Comparison of ENCODE assay signal across 1 cellular context in genomic region chr12:26318661-26319068, GRCh38.
TF ChIP-seq lines count a peak whose summit lies in the region.

No MANE protein-coding gene starts in this region.

TF ChIP-seq in HepG2, 621 proteins besides CTCF, POLR2A, EP300 and RAD21 (continued from another document and continues in another):
- TF ChIP-seq, protein P1, sequence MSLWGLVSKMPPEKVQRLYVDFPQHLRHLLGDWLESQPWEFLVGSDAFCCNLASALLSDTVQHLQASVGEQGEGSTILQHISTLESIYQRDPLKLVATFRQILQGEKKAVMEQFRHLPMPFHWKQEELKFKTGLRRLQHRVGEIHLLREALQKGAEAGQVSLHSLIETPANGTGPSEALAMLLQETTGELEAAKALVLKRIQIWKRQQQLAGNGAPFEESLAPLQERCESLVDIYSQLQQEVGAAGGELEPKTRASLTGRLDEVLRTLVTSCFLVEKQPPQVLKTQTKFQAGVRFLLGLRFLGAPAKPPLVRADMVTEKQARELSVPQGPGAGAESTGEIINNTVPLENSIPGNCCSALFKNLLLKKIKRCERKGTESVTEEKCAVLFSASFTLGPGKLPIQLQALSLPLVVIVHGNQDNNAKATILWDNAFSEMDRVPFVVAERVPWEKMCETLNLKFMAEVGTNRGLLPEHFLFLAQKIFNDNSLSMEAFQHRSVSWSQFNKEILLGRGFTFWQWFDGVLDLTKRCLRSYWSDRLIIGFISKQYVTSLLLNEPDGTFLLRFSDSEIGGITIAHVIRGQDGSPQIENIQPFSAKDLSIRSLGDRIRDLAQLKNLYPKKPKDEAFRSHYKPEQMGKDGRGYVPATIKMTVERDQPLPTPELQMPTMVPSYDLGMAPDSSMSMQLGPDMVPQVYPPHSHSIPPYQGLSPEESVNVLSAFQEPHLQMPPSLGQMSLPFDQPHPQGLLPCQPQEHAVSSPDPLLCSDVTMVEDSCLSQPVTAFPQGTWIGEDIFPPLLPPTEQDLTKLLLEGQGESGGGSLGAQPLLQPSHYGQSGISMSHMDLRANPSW (CRISPR knock-in tag; IDR thresholded peaks at IDR 0.05; ENCODE audit: borderline replicate concordance) = no peak
- TF ChIP-seq, protein P2, sequence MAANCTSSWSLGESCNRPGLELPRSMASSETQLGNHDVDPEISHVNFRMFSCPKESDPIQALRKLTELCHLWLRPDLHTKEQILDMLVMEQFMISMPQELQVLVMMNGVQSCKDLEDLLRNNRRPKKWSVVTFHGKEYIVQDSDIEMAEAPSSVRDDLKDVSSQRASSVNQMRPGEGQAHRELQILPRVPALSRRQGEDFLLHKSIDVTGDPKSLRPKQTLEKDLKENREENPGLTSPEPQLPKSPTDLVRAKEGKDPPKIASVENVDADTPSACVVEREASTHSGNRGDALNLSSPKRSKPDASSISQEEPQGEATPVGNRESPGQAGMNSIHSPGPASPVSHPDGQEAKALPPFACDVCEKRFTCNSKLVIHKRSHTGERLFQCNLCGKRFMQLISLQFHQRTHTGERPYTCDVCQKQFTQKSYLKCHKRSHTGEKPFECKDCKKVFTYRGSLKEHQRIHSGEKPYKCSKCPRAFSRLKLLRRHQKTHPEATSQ (CRISPR knock-in tag; IDR thresholded peaks at IDR 0.05; ENCODE audit: borderline replicate concordance) = no peak
- TF ChIP-seq JUN (CRISPR knock-in tag; IDR thresholded peaks at IDR 0.05) (no peak), ZNF275 (CRISPR knock-in tag; IDR thresholded peaks at IDR 0.05; ENCODE audit: borderline replicate concordance) (no peak), ESRRA (CRISPR knock-in tag; IDR thresholded peaks at IDR 0.05; ENCODE audit: low read depth) (no peak), FLYWCH1 (CRISPR knock-in tag; IDR thresholded peaks at IDR 0.05) (no peak), ZNF644 (CRISPR knock-in tag; IDR thresholded peaks at IDR 0.05; ENCODE audit: low read depth) (peak; percentile 69), ETV5 (CRISPR knock-in tag; IDR thresholded peaks at IDR 0.05; ENCODE audit: borderline replicate concordance) (peak; percentile 76; the same call in 1 of the 2 replicates), ZBTB43 (CRISPR knock-in tag; conservative IDR thresholded peaks at IDR 0.05) (no peak), TCF12 (IDR thresholded peaks at IDR 0.05) (no peak), TCF12 (CRISPR knock-in tag; IDR thresholded peaks at IDR 0.05) (no peak), PHF5A (CRISPR knock-in tag; IDR thresholded peaks at IDR 0.05; ENCODE audit: low read depth, unreplicated experiment) (no peak), ARNTL (CRISPR knock-in tag; IDR thresholded peaks at IDR 0.05) (peak; percentile 71), SRSF9 (IDR thresholded peaks at IDR 0.05; ENCODE audit: borderline replicate concordance, insufficient read depth, low read depth, low read length, poor library complexity, severe bottlenecking) (no peak), ATF2 (CRISPR knock-in tag; IDR thresholded peaks at IDR 0.05) (no peak), CEBPZ (IDR thresholded peaks at IDR 0.05; ENCODE audit: low read length) (no peak), GABPB1 (CRISPR knock-in tag; IDR thresholded peaks at IDR 0.05) (peak; percentile 51), SNAPC4 (CRISPR knock-in tag; IDR thresholded peaks at IDR 0.05) (no peak), ZNF614 (CRISPR knock-in tag; IDR thresholded peaks at IDR 0.05; ENCODE audit: borderline replicate concordance) (0 out of 2 replicates have a peak, but pooled peaks have one; percentile 38), POGZ (CRISPR knock-in tag; IDR thresholded peaks at IDR 0.05) (peak; percentile 64), SALL1 (CRISPR knock-in tag; IDR thresholded peaks at IDR 0.05) (peak; percentile 83), SMARCE1 (IDR thresholded peaks at IDR 0.05; ENCODE audit: borderline replicate concordance) (no peak), ZXDC (CRISPR knock-in tag; IDR thresholded peaks at IDR 0.05) (no peak), NONO (IDR thresholded peaks at IDR 0.05) (no peak), NONO (CRISPR knock-in tag; conservative IDR thresholded peaks at IDR 0.05) (no peak), ZNF530 (CRISPR knock-in tag; IDR thresholded peaks at IDR 0.05; ENCODE audit: low read depth) (no peak), ZNF720 (CRISPR knock-in tag; IDR thresholded peaks at IDR 0.05) (no peak)
- TF ChIP-seq, protein P3, sequence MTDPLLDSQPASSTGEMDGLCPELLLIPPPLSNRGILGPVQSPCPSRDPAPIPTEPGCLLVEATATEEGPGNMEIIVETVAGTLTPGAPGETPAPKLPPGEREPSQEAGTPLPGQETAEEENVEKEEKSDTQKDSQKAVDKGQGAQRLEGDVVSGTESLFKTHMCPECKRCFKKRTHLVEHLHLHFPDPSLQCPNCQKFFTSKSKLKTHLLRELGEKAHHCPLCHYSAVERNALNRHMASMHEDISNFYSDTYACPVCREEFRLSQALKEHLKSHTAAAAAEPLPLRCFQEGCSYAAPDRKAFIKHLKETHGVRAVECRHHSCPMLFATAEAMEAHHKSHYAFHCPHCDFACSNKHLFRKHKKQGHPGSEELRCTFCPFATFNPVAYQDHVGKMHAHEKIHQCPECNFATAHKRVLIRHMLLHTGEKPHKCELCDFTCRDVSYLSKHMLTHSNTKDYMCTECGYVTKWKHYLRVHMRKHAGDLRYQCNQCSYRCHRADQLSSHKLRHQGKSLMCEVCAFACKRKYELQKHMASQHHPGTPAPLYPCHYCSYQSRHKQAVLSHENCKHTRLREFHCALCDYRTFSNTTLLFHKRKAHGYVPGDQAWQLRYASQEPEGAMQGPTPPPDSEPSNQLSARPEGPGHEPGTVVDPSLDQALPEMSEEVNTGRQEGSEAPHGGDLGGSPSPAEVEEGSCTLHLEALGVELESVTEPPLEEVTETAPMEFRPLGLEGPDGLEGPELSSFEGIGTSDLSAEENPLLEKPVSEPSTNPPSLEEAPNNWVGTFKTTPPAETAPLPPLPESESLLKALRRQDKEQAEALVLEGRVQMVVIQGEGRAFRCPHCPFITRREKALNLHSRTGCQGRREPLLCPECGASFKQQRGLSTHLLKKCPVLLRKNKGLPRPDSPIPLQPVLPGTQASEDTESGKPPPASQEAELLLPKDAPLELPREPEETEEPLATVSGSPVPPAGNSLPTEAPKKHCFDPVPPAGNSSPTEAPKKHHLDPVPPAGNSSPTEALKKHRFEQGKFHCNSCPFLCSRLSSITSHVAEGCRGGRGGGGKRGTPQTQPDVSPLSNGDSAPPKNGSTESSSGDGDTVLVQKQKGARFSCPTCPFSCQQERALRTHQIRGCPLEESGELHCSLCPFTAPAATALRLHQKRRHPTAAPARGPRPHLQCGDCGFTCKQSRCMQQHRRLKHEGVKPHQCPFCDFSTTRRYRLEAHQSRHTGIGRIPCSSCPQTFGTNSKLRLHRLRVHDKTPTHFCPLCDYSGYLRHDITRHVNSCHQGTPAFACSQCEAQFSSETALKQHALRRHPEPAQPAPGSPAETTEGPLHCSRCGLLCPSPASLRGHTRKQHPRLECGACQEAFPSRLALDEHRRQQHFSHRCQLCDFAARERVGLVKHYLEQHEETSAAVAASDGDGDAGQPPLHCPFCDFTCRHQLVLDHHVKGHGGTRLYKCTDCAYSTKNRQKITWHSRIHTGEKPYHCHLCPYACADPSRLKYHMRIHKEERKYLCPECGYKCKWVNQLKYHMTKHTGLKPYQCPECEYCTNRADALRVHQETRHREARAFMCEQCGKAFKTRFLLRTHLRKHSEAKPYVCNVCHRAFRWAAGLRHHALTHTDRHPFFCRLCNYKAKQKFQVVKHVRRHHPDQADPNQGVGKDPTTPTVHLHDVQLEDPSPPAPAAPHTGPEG (CRISPR knock-in tag; IDR thresholded peaks at IDR 0.05) = no peak
